8 cellular contexts compared by ENCODE assay signal in the genomic region with DNA sequence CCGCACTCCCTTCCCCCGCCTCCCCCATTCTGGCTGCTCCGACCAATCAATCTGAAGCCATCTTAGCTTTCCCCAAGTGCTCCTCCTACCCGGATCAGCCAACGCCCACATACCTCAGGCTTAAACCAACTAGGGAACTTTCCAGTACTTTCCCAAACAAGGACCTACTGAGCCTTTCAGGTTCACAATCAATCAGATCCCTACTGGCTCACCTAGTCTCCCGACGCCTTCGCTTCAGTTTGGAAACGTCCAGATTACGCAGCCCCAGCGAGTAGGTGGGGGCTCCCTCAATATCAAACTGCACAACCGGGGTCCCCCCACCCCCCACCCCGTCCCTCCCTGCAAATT. TPM values are rescaled to one million over a fixed set of nuclear protein-coding genes. Genes with fewer than 3 reads are reported as not detected.
A peak's percentile ranks its signal among the peaks of the same experiment; 100 is the strongest.
DNase-seq lines count a peak whose midpoint lies in the region; ATAC-seq and TF ChIP-seq lines count a peak whose summit lies in the region.

No MANE protein-coding gene starts in this region.

- no peaks in the 10 kb centered on the region for H3K27me3 ChIP-seq in effector memory CD4-positive, alpha-beta T cell (replicated peaks; ENCODE audit: control insufficient read depth, insufficient read depth, low read length, poor library complexity, severe bottlenecking)
- no peaks in the 10 kb centered on the region for H3K27me3 ChIP-seq in liver (ENCODE audit: control insufficient read depth in 4 of 4, insufficient read depth in 4 of 4, low read length in 3 of 4)

- H3K36me3 ChIP-seq in effector memory CD4-positive, alpha-beta T cell (ENCODE audit: control insufficient read depth, insufficient read depth, low read length) = peaks cover 12% of the 10 kb centered on the region
- no peaks in the 10 kb centered on the region for H3K36me3 ChIP-seq in liver (ENCODE audit: control insufficient read depth in 4 of 4, insufficient read depth in 3 of 4, low read depth in 1 of 4, low read length in 3 of 4)

- H3K4me1 ChIP-seq in effector memory CD4-positive, alpha-beta T cell (ENCODE audit: control insufficient read depth, insufficient read depth, low read length, poor library complexity, severe bottlenecking) = peaks cover 23% of the 10 kb centered on the region
- peaks cover under 1 to 15% (median 8%) of the 10 kb centered on the region in 4 donors for H3K4me1 ChIP-seq in liver (ENCODE audit: control insufficient read depth in 4 of 4, insufficient read depth in 4 of 4, low read length in 3 of 4)

- DNase-seq in C1 segment of cervical spinal cord (lab: John Stamatoyannopoulos, UW) = peak; percentile 55 to 97 (median 92)
- peak; percentile 99 for DNase-seq in NCI-H69 (lab: John Stamatoyannopoulos, UW)
- DNase-seq in activated CD8-positive, alpha-beta memory T cell treated with anti-CD3 and anti-CD28 coated beads for 24 hours = peak; percentile 78
- DNase-seq in effector memory CD4-positive, alpha-beta T cell = peak; percentile 59 to 78 (median 59)
- peak; percentile 45 to 64 for DNase-seq in stimulated activated CD4-positive, alpha-beta T cell treated with anti-CD3 and anti-CD28 coated beads, Interleukin-2, amount 100 ng/mL, for 48 hours

- peak overlapping the region; percentile 92 for H3K4me3 ChIP-seq in effector memory CD4-positive, alpha-beta T cell (ENCODE audit: insufficient read depth, low read depth, low read length, poor library complexity, severe bottlenecking)
- peak overlapping the region; percentile 33 to 49 (median 49) for H3K4me3 ChIP-seq in liver (ENCODE audit: low read depth in 1 of 3, low read length in 3 of 3)

- ATAC-seq in HG02610 (IDR thresholded peaks at IDR 0.05; ENCODE audit: unreplicated experiment) = peak; percentile 47
- no peak for ATAC-seq in HG03045 (IDR thresholded peaks at IDR 0.05; ENCODE audit: unreplicated experiment)

- TF ChIP-seq CTCF in liver (IDR thresholded peaks at IDR 0.05; ENCODE audit: low read depth, low read length, missing input control) = no peak

- H3K27ac ChIP-seq in effector memory CD4-positive, alpha-beta T cell (ENCODE audit: insufficient read depth, low read length, poor library complexity, severe bottlenecking) = peak overlapping the region; percentile 81
- H3K27ac ChIP-seq in liver (ENCODE audit: low read depth in 1 of 2, low read length in 2 of 2) = peak overlapping the region; percentile 93 to 100

- peak in 1 of 2 donors; percentile 30 for TF ChIP-seq RAD21 in liver (IDR thresholded peaks at IDR 0.05)

- peak overlapping the region; percentile 64 to 94 for H3K9ac ChIP-seq in liver (ENCODE audit: low read depth in 1 of 2, low read length in 2 of 2)

- under 1% methylated on average over 13 of the region's 13 CpGs for WGBS in liver

- H3K9me3 ChIP-seq in effector memory CD4-positive, alpha-beta T cell (ENCODE audit: control insufficient read depth, low read length) = no peaks in the 10 kb centered on the region
- H3K9me3 ChIP-seq in liver (ENCODE audit: control insufficient read depth in 4 of 4, low read length in 3 of 4) = no peaks in the 10 kb centered on the region

TF ChIP-seq in liver, 16 proteins besides CTCF, POLR2A, EP300 and RAD21:
- TF ChIP-seq FOXA2 (IDR thresholded peaks at IDR 0.05) = peak; percentile 20
- TF ChIP-seq NR2F2 (IDR thresholded peaks at IDR 0.05) = no peak
- TF ChIP-seq, protein P1, sequence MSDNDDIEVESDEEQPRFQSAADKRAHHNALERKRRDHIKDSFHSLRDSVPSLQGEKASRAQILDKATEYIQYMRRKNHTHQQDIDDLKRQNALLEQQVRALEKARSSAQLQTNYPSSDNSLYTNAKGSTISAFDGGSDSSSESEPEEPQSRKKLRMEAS (IDR thresholded peaks at IDR 0.05) = no peak
- peak; percentile 84 for TF ChIP-seq YY1 (IDR thresholded peaks at IDR 0.05)
- TF ChIP-seq, protein P2, sequence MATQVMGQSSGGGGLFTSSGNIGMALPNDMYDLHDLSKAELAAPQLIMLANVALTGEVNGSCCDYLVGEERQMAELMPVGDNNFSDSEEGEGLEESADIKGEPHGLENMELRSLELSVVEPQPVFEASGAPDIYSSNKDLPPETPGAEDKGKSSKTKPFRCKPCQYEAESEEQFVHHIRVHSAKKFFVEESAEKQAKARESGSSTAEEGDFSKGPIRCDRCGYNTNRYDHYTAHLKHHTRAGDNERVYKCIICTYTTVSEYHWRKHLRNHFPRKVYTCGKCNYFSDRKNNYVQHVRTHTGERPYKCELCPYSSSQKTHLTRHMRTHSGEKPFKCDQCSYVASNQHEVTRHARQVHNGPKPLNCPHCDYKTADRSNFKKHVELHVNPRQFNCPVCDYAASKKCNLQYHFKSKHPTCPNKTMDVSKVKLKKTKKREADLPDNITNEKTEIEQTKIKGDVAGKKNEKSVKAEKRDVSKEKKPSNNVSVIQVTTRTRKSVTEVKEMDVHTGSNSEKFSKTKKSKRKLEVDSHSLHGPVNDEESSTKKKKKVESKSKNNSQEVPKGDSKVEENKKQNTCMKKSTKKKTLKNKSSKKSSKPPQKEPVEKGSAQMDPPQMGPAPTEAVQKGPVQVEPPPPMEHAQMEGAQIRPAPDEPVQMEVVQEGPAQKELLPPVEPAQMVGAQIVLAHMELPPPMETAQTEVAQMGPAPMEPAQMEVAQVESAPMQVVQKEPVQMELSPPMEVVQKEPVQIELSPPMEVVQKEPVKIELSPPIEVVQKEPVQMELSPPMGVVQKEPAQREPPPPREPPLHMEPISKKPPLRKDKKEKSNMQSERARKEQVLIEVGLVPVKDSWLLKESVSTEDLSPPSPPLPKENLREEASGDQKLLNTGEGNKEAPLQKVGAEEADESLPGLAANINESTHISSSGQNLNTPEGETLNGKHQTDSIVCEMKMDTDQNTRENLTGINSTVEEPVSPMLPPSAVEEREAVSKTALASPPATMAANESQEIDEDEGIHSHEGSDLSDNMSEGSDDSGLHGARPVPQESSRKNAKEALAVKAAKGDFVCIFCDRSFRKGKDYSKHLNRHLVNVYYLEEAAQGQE (IDR thresholded peaks at IDR 0.05) = no peak
- peak; percentile 59 for TF ChIP-seq TAF1 (conservative IDR thresholded peaks at IDR 0.05)
- peak; percentile 28 to 49 for TF ChIP-seq HNF4A (conservative IDR thresholded peaks at IDR 0.05)
- TF ChIP-seq JUND (IDR thresholded peaks at IDR 0.05) = peak in 1 of 2 donors; percentile 67
- peak; percentile 43 for TF ChIP-seq HNF4G (IDR thresholded peaks at IDR 0.05)
- TF ChIP-seq EGR1 (IDR thresholded peaks at IDR 0.05; ENCODE audit: low read depth in 2 of 2) = peak; percentile 20 to 46
- TF ChIP-seq GABPA (IDR thresholded peaks at IDR 0.05 in 1 of 2, conservative IDR thresholded peaks at IDR 0.05 in 1 of 2) = peak in 1 of 2 donors; percentile 38
- TF ChIP-seq FOXA1 (IDR thresholded peaks at IDR 0.05) = peak; percentile 48
- TF ChIP-seq, protein P3, sequence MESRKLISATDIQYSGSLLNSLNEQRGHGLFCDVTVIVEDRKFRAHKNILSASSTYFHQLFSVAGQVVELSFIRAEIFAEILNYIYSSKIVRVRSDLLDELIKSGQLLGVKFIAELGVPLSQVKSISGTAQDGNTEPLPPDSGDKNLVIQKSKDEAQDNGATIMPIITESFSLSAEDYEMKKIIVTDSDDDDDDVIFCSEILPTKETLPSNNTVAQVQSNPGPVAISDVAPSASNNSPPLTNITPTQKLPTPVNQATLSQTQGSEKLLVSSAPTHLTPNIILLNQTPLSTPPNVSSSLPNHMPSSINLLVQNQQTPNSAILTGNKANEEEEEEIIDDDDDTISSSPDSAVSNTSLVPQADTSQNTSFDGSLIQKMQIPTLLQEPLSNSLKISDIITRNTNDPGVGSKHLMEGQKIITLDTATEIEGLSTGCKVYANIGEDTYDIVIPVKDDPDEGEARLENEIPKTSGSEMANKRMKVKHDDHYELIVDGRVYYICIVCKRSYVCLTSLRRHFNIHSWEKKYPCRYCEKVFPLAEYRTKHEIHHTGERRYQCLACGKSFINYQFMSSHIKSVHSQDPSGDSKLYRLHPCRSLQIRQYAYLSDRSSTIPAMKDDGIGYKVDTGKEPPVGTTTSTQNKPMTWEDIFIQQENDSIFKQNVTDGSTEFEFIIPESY (IDR thresholded peaks at IDR 0.05) = peak; percentile 58
- TF ChIP-seq, protein P4, sequence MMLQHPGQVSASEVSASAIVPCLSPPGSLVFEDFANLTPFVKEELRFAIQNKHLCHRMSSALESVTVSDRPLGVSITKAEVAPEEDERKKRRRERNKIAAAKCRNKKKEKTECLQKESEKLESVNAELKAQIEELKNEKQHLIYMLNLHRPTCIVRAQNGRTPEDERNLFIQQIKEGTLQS (IDR thresholded peaks at IDR 0.05) = no peak
- peak; percentile 69 for TF ChIP-seq SP1 (IDR thresholded peaks at IDR 0.05)
- TF ChIP-seq RXRA (IDR thresholded peaks at IDR 0.05) = peak; percentile 53 to 64

RNA-seq across cellular contexts. Expression of a gene that starts 0.4 kb away (rescaled TPM):
- total RNA-seq in liver = under 1 TPM; 0.67 to 0.79 TPM
- under 1 TPM; 0.27 to 0.28 TPM for polyA plus RNA-seq in liver

RNA-seq across cellular contexts. Expression of a gene that starts 0.7 kb away (rescaled TPM):
- 100 to 1,000 TPM in 1 of 2 donors, 10 to 100 TPM in 1; 98.5 to 120 TPM for total RNA-seq in liver
- polyA plus RNA-seq in liver = 10 to 100 TPM; 28.8 to 56.6 TPM

RNA-seq across cellular contexts. Expression of a gene that starts 7.9 kb away (rescaled TPM):
- 10 to 100 TPM in 1 of 2 donors, 1 to 10 TPM in 1; 7.3 to 18.7 TPM for total RNA-seq in liver
- polyA plus RNA-seq in liver = 10 to 100 TPM; 14.5 to 16.4 TPM

RNA-seq across cellular contexts. Expression of a gene that starts 12.9 kb away (rescaled TPM):
- total RNA-seq in liver = 100 to 1,000 TPM in 1 of 2 donors, 10 to 100 TPM in 1; 57.2 to 165 TPM
- polyA plus RNA-seq in liver = 10 to 100 TPM in 1 of 2 donors, 1 to 10 TPM in 1; 9.5 to 30.6 TPM

RNA-seq across cellular contexts. Expression of a gene that starts 19.1 kb away (rescaled TPM):
- 10 to 100 TPM; 32.4 to 44.7 TPM for total RNA-seq in liver
- polyA plus RNA-seq in liver = 10 to 100 TPM; 17.9 to 32.5 TPM
